22 cellular contexts compared by ENCODE assay signal in genomic region chr1:150706091-150706490, GRCh38. TPM values are rescaled to one million over a fixed set of nuclear protein-coding genes. Genes with fewer than 3 reads are reported as not detected.
DNase-seq lines count a peak whose midpoint lies in the region; ATAC-seq, FAIRE-seq and TF ChIP-seq lines count a peak whose summit lies in the region.
"Had no signal": no experiment of that assay in that cellular context is flagged by ENCODE, and none has a peak within 500 bp of the region (broad histone marks: within the 10 kb centered on the region; RNA-seq: fewer than 3 reads in every experiment).

No MANE protein-coding gene starts in this region.

- H2BK15ac ChIP-seq in mesendoderm (replicated peaks; ENCODE audit: low read depth) = no peak overlapping the region

- H3K4me3 Mint-ChIP-seq in GM23338 = no peak overlapping the region
- H3K4me3 Mint-ChIP-seq: CD4-positive, alpha-beta memory T cell had no signal

- no peak overlapping the region for H3K56ac ChIP-seq in mesendoderm (ENCODE audit: low read length)

- POLR2A ChIA-PET in K562 (lab: Yijun Ruan, JAX) = interaction anchor here (1.7 kb wide), 1 partner anchor 9 kb away, joined by 6 read pairs; the partner anchor contains the start of gene GOLPH3L

- TF ChIP-seq POLR2A in K562 (conservative IDR thresholded peaks at IDR 0.05) = no peak

- H2BK5ac ChIP-seq in mesendoderm (ENCODE audit: low read length) = no peak overlapping the region

- no peak overlapping the region for H4K5ac ChIP-seq in mesendoderm (ENCODE audit: low read length)

- no peaks in the 10 kb centered on the region for H3K79me2 ChIP-seq in GM23338 (replicated peaks; ENCODE audit: insufficient read depth)
- no peaks in the 10 kb centered on the region for H3K79me2 ChIP-seq in K562 (ENCODE audit: control insufficient read depth, insufficient read depth, low read length)
- no peaks in the 10 kb centered on the region for H3K79me2 ChIP-seq in mesendoderm (ENCODE audit: control insufficient read depth, insufficient read depth, low read length)

- H3K27me3 Mint-ChIP-seq in GM23338 (ENCODE audit: insufficient read depth, low read depth, poor library complexity) = no peaks in the 10 kb centered on the region

- H2BK120ac ChIP-seq in mesendoderm (ENCODE audit: low read depth, low read length) = no peak overlapping the region

- no peak for TF ChIP-seq CTCF in GM23338 (conservative IDR thresholded peaks at IDR 0.05; ENCODE audit: low read depth in 2 of 2)
- no peak for TF ChIP-seq CTCF in K562 (IDR thresholded peaks at IDR 0.05 in 2 of 3, conservative IDR thresholded peaks at IDR 0.05 in 1 of 3; ENCODE audit: insufficient read depth in 2 of 3, low read depth in 1 of 3, low read length in 3 of 3)
- no peak for TF ChIP-seq CTCF in lower lobe of right lung (IDR thresholded peaks at IDR 0.05)
- TF ChIP-seq CTCF in upper lobe of right lung (IDR thresholded peaks at IDR 0.05) = no peak

- no TSS peak for BruUV-seq in K562 (replicated peaks; lab: Mats Ljungman, UMichigan)

- H3K9me2 ChIP-seq in GM23338 (ENCODE audit: insufficient read depth) = no peaks in the 10 kb centered on the region

- no peak overlapping the region for H3K27ac ChIP-seq in GM23338 (ENCODE audit: low read depth)
- no peak overlapping the region for H3K27ac ChIP-seq in K562 (ENCODE audit: extremely low read depth, low read depth, low read length)
- H3K27ac ChIP-seq in lower lobe of right lung = no peak overlapping the region
- H3K27ac ChIP-seq in upper lobe of right lung = no peak overlapping the region
- no peak overlapping the region for H3K27ac ChIP-seq in mesendoderm (ENCODE audit: low read depth, low read length)
- no peak overlapping the region for H3K27ac ChIP-seq in effector memory CD4-positive, alpha-beta T cell (ENCODE audit: insufficient read depth, low read length, poor library complexity, severe bottlenecking)

- H4K8ac ChIP-seq in mesendoderm (ENCODE audit: low read depth, low read length) = no peak overlapping the region

- no peaks in the 10 kb centered on the region for H3K79me1 ChIP-seq in mesendoderm (ENCODE audit: low read length)

- H3K4me1 Mint-ChIP-seq in GM23338 = no peaks in the 10 kb centered on the region; the same call in 2 of the 3 replicates
- H3K4me1 Mint-ChIP-seq: CD4-positive, alpha-beta memory T cell had no signal

- H3K9me3 Mint-ChIP-seq in GM23338 = no peaks in the 10 kb centered on the region
- H3K9me3 Mint-ChIP-seq: CD4-positive, alpha-beta memory T cell had no signal

- no peak overlapping the region for H3K4ac ChIP-seq in mesendoderm (ENCODE audit: low read depth, low read length)

- H3K9me1 ChIP-seq in K562 (ENCODE audit: control insufficient read depth, insufficient read depth, low read length) = no peaks in the 10 kb centered on the region

- H2AK5ac ChIP-seq in mesendoderm (ENCODE audit: low read length) = no peak overlapping the region

- no peaks in the 10 kb centered on the region for H3F3A ChIP-seq in GM23338 (replicated peaks; ENCODE audit: low read depth)

- no peak for ATAC-seq in GM23338
- ATAC-seq in K562 = peak; percentile 52; the same call in 1 of the 3 replicates
- peak; percentile 54 to 69 for ATAC-seq in lower lobe of right lung
- ATAC-seq in upper lobe of right lung = peak; percentile 73
- no peak for ATAC-seq in GM21447 (IDR thresholded peaks at IDR 0.05; ENCODE audit: unreplicated experiment)

- H3K23ac ChIP-seq in mesendoderm (ENCODE audit: low read length) = no peak overlapping the region

- intact Hi-C loops in K562 (cut with micrococcal nuclease) = no loop called here
- intact Hi-C loops in lower lobe of right lung (cut with DNase I) = no loop called here
- intact Hi-C loops in upper lobe of right lung (cut with DNase I) = no loop called here

- TF ChIP-seq EP300 in K562 (IDR thresholded peaks at IDR 0.05; ENCODE audit: low read length) = no peak

- H4K20me1 ChIP-seq in GM23338 (replicated peaks; ENCODE audit: insufficient read depth) = no peaks in the 10 kb centered on the region
- no peaks in the 10 kb centered on the region for H4K20me1 ChIP-seq in K562 (replicated peaks; ENCODE audit: control insufficient read depth, insufficient read depth, low read length)

- H3K4me2 ChIP-seq in GM23338 (no peak overlapping the region), K562 (ENCODE audit: insufficient read depth, low read length) (no peak overlapping the region), mesendoderm (ENCODE audit: low read length) (no peak overlapping the region)

- H3K36me3 Mint-ChIP-seq in GM23338 (ENCODE audit: low read depth) = no peaks in the 10 kb centered on the region
- H3K36me3 Mint-ChIP-seq: CD4-positive, alpha-beta memory T cell had no signal

- H2AFZ ChIP-seq in GM23338 = peak overlapping the region; percentile 33; the same call in 1 of the 2 replicates
- H2AFZ ChIP-seq in K562 (ENCODE audit: low read depth, low read length) = peak overlapping the region; percentile 18

- CTCF ChIA-PET in K562 (lab: Yijun Ruan, JAX; ENCODE audit: low intra/inter-chr PET ratio) = no interaction called here

- H3K27me3 ChIP-seq in GM23338 (ENCODE audit: insufficient read depth) (no peaks in the 10 kb centered on the region), K562 (ENCODE audit: control insufficient read depth in 2 of 2, insufficient read depth in 2 of 2, low read length in 2 of 2) (no peaks in the 10 kb centered on the region), lower lobe of right lung (ENCODE audit: low read depth) (no peaks in the 10 kb centered on the region), upper lobe of right lung (no peaks in the 10 kb centered on the region), mesendoderm (ENCODE audit: insufficient read depth, low read length, poor library complexity) (no peaks in the 10 kb centered on the region)
- no peaks in the 10 kb centered on the region for H3K27me3 ChIP-seq in effector memory CD4-positive, alpha-beta T cell (replicated peaks; ENCODE audit: control insufficient read depth, insufficient read depth, low read length, poor library complexity, severe bottlenecking)

- H3K36me3 ChIP-seq in GM23338 (ENCODE audit: insufficient read depth) (no peaks in the 10 kb centered on the region), K562 (ENCODE audit: control insufficient read depth, insufficient read depth, low read length) (no peaks in the 10 kb centered on the region), lower lobe of right lung (no peaks in the 10 kb centered on the region), upper lobe of right lung (no peaks in the 10 kb centered on the region), mesendoderm (ENCODE audit: control insufficient read depth, insufficient read depth, low read length) (no peaks in the 10 kb centered on the region)
- H3K36me3 ChIP-seq in effector memory CD4-positive, alpha-beta T cell (ENCODE audit: control insufficient read depth, insufficient read depth, low read length) = no peaks in the 10 kb centered on the region

- H3K4me3 ChIP-seq in GM23338 = no peak overlapping the region
- no peak overlapping the region for H3K4me3 ChIP-seq in K562
- H3K4me3 ChIP-seq in lower lobe of right lung = no peak overlapping the region
- no peak overlapping the region for H3K4me3 ChIP-seq in upper lobe of right lung
- H3K4me3 ChIP-seq in mesendoderm (ENCODE audit: low read length) = no peak overlapping the region
- no peak overlapping the region for H3K4me3 ChIP-seq in effector memory CD4-positive, alpha-beta T cell (ENCODE audit: insufficient read depth, low read depth, low read length, poor library complexity, severe bottlenecking)

- in situ Hi-C loops in K562 (cut with MboI) = no loop called here

- H3K9ac ChIP-seq in K562 (ENCODE audit: insufficient read depth in 1 of 2, low read depth in 2 of 2, low read length in 2 of 2) (no peak overlapping the region), mesendoderm (ENCODE audit: low read length) (no peak overlapping the region)

- no peak overlapping the region for H3K27ac Mint-ChIP-seq in GM23338

- H3K18ac ChIP-seq in mesendoderm (ENCODE audit: low read length) = no peak overlapping the region

- no peak for TF ChIP-seq RAD21 in K562 (CRISPR knock-in tag; conservative IDR thresholded peaks at IDR 0.05 in 1 of 2, IDR thresholded peaks at IDR 0.05 in 1 of 2)

- no peak for FAIRE-seq in K562 (lab: Jason Lieb, UNC)
- FAIRE-seq: GM12891 had no signal

- H3K4me1 ChIP-seq in GM23338 (ENCODE audit: insufficient read depth) (no peaks in the 10 kb centered on the region), K562 (replicated peaks in 1 of 2; ENCODE audit: control insufficient read depth in 2 of 2, insufficient read depth in 2 of 2, low read length in 2 of 2) (no peaks in the 10 kb centered on the region), lower lobe of right lung (no peaks in the 10 kb centered on the region), upper lobe of right lung (no peaks in the 10 kb centered on the region), mesendoderm (ENCODE audit: control insufficient read depth, low read depth, low read length) (no peaks in the 10 kb centered on the region)
- H3K4me1 ChIP-seq in effector memory CD4-positive, alpha-beta T cell (ENCODE audit: control insufficient read depth, insufficient read depth, low read length, poor library complexity, severe bottlenecking) = no peaks in the 10 kb centered on the region

- DNase-seq in GM23338 (ENCODE audit: low spot score) = no peak
- no peak for DNase-seq in K562 (ENCODE audit: extremely low read depth in 1 of 4, low spot score in 3 of 4)
- DNase-seq in lower lobe of right lung = no peak
- no peak for DNase-seq in upper lobe of right lung
- DNase-seq in mesendoderm = no peak
- DNase-seq in effector memory CD4-positive, alpha-beta T cell = no peak
- DNase-seq: C1 segment of cervical spinal cord; Calu3; CD4-positive, alpha-beta memory T cell; COR-L47; DMS53; DMS79 treated with DMSO at 0.1 percent for 48 hours; GF-D8; GOT3; H7; HCEC 1CT had no signal

- WGBS in K562 (ENCODE audit: insufficient coverage, low coverage, missing lambda C conversion rate) = 44% methylated on average over 1 of the region's 1 CpG
- WGBS in mesendoderm (ENCODE audit: extremely low coverage, insufficient coverage, low lambda C conversion rate) = no CpG with 5 or more reads among the region's 1 CpG

- H3K9me3 ChIP-seq in K562 (replicated peaks; ENCODE audit: control insufficient read depth, insufficient read depth, low read depth, low read length) (no peaks in the 10 kb centered on the region), lower lobe of right lung (no peaks in the 10 kb centered on the region), upper lobe of right lung (no peaks in the 10 kb centered on the region)
- no peaks in the 10 kb centered on the region for H3K9me3 ChIP-seq in effector memory CD4-positive, alpha-beta T cell (ENCODE audit: control insufficient read depth, low read length)

RNA-seq across cellular contexts. Expression of gene GOLPH3L, which starts 9.1 kb away (rescaled TPM):
- total RNA-seq in GM23338 (2014; rRNA removed; shearing (Covaris generic)) = 28.9 and 29.6 TPM in 2 replicates
- polyA plus RNA-seq in GM23338 (2016; fragmentation: Nextera tagmentation; extraction: Ambion mirVana) (23.5 and 24.6 TPM in 2 replicates), K562 (2011; rRNA removed) (37.5 and 42.1 TPM in 2 replicates), K562 (2014; fragmentation: Illumina TruSeq; extraction: Trizol) (26.8 and 29.7 TPM in 2 replicates), K562 (2014; fragmentation: Nextera tagmentation; extraction: Ambion mirVana) (10 to 100 TPM; 16.8 to 21.9 TPM), K562 (2014; rRNA removed) (18.6 and 21.6 TPM in 2 replicates)
- total RNA-seq in K562 (2011; cell fraction: chromatin; rRNA removed; ENCODE audit: low replicate concordance) = 15.8 and 40.1 TPM in 2 replicates
- 11.8 and 12.5 TPM in 2 replicates for total RNA-seq in K562 (2011; cell fraction: nucleolus; rRNA removed)
- total RNA-seq in K562 (2011; cell fraction: nucleoplasm; rRNA removed) = 16.7 and 23.1 TPM in 2 replicates
- total RNA-seq in K562 (2014; rRNA removed) (8.1 and 8.8 TPM in 2 replicates), K562 (2014; rRNA removed; fragmentation: Illumina TruSeq; extraction: Trizol) (25.3 and 30.3 TPM in 2 replicates), K562 (2015; rRNA removed; fragmentation: Illumina TruSeq; extraction: Trizol) (19.4 and 21.2 TPM in 2 replicates), K562 (2021) (21.3 and 21.4 TPM in 2 replicates), lower lobe of right lung (32.5 TPM), upper lobe of right lung (32.2 TPM)
- polyA plus RNA-seq in K562 (2011; cell fraction: cytosol; rRNA removed) = 11.7 and 20.0 TPM in 2 replicates
- polyA plus RNA-seq in K562 (2011; cell fraction: nucleus; rRNA removed) = 7.3 and 9.5 TPM in 2 replicates
- polyA plus RNA-seq in K562 (2012) = 26.5 and 34.6 TPM in 2 replicates
- 69.1 and 75.4 TPM in 2 replicates for polyA minus RNA-seq in K562 (2011; rRNA and poly(A)+ RNA removed)
- 23.8 and 27.6 TPM in 2 replicates for polyA minus RNA-seq in K562 (2011; cell fraction: cytosol; rRNA and poly(A)+ RNA removed)
- 6.1 and 16.4 TPM in 2 replicates for polyA minus RNA-seq in K562 (2011; cell fraction: nucleus; rRNA and poly(A)+ RNA removed)
- 30.2 TPM for polyA plus RNA-seq in mesendoderm (2013, experiment 1 of 2)
- polyA plus RNA-seq in mesendoderm (2013, experiment 2 of 2) = 29.5 TPM

RNA-seq across cellular contexts. Expression of gene HORMAD1, which starts 14.6 kb away (rescaled TPM):
- total RNA-seq in GM23338 (2014; rRNA removed; shearing (Covaris generic)) = not detected in 2 replicates
- polyA plus RNA-seq in GM23338 (2016; fragmentation: Nextera tagmentation; extraction: Ambion mirVana) (not detected in 2 replicates), K562 (2011; rRNA removed) (not detected in 2 replicates), K562 (2014; fragmentation: Illumina TruSeq; extraction: Trizol) (not detected in 2 replicates), K562 (2014; fragmentation: Nextera tagmentation; extraction: Ambion mirVana) (not detected), K562 (2014; rRNA removed) (not detected in 2 replicates)
- not detected in 2 replicates for total RNA-seq in K562 (2011; cell fraction: chromatin; rRNA removed; ENCODE audit: low replicate concordance)
- total RNA-seq in K562 (2011; cell fraction: nucleolus; rRNA removed) = not detected in 2 replicates
- total RNA-seq in K562 (2011; cell fraction: nucleoplasm; rRNA removed) = not detected in 2 replicates
- total RNA-seq in K562 (2014; rRNA removed) (not detected in 2 replicates), K562 (2014; rRNA removed; fragmentation: Illumina TruSeq; extraction: Trizol) (not detected in 2 replicates), K562 (2015; rRNA removed; fragmentation: Illumina TruSeq; extraction: Trizol) (not detected in 2 replicates), K562 (2021) (not detected in 2 replicates), lower lobe of right lung (2.7 TPM), upper lobe of right lung (1.2 TPM)
- polyA plus RNA-seq in K562 (2011; cell fraction: cytosol; rRNA removed) = not detected in 2 replicates
- not detected in 2 replicates for polyA plus RNA-seq in K562 (2011; cell fraction: nucleus; rRNA removed)
- polyA plus RNA-seq in K562 (2012) = not detected in 2 replicates
- not detected in 2 replicates for polyA minus RNA-seq in K562 (2011; rRNA and poly(A)+ RNA removed)
- not detected in 2 replicates for polyA minus RNA-seq in K562 (2011; cell fraction: cytosol; rRNA and poly(A)+ RNA removed)
- not detected in 2 replicates for polyA minus RNA-seq in K562 (2011; cell fraction: nucleus; rRNA and poly(A)+ RNA removed)
- polyA plus RNA-seq in mesendoderm (2013, experiment 1 of 2) = not detected
- not detected for polyA plus RNA-seq in mesendoderm (2013, experiment 2 of 2)
- total RNA-seq: A172, A673, Calu3, Daoy, G401, H7 had no signal
- polyA plus RNA-seq: CD4-positive, alpha-beta memory T cell had no signal

RNA-seq across cellular contexts. Expression of gene CTSS, which starts 59.5 kb away (rescaled TPM):
- total RNA-seq in GM23338 (2014; rRNA removed; shearing (Covaris generic)) = not detected in 2 replicates
- polyA plus RNA-seq in GM23338 (2016; fragmentation: Nextera tagmentation; extraction: Ambion mirVana) (0.16 TPM in 1 of 2 replicates, not detected in the other), K562 (2011; rRNA removed) (12.5 and 31.4 TPM in 2 replicates), K562 (2014; fragmentation: Illumina TruSeq; extraction: Trizol) (9.0 and 11.2 TPM in 2 replicates), K562 (2014; fragmentation: Nextera tagmentation; extraction: Ambion mirVana) (10 to 100 TPM in 1 of 2 experiments, 1 to 10 TPM in 1; 8.6 to 11.6 TPM), K562 (2014; rRNA removed) (10.3 and 13.3 TPM in 2 replicates)
- 5.0 and 8.1 TPM in 2 replicates for total RNA-seq in K562 (2011; cell fraction: chromatin; rRNA removed; ENCODE audit: low replicate concordance)
- 5.3 and 6.3 TPM in 2 replicates for total RNA-seq in K562 (2011; cell fraction: nucleolus; rRNA removed)
- 3.4 and 10.4 TPM in 2 replicates for total RNA-seq in K562 (2011; cell fraction: nucleoplasm; rRNA removed)
- total RNA-seq in K562 (2014; rRNA removed) (9.1 TPM in 2 replicates), K562 (2014; rRNA removed; fragmentation: Illumina TruSeq; extraction: Trizol) (16.8 and 17.7 TPM in 2 replicates), K562 (2015; rRNA removed; fragmentation: Illumina TruSeq; extraction: Trizol) (24.9 and 25.8 TPM in 2 replicates), K562 (2021) (10.2 and 10.3 TPM in 2 replicates), lower lobe of right lung (824 TPM), upper lobe of right lung (533 TPM)
- 1.5 and 17.3 TPM in 2 replicates for polyA plus RNA-seq in K562 (2011; cell fraction: cytosol; rRNA removed)
- polyA plus RNA-seq in K562 (2011; cell fraction: nucleus; rRNA removed) = 0.84 and 4.7 TPM in 2 replicates
- polyA plus RNA-seq in K562 (2012) = 13.6 and 43.2 TPM in 2 replicates
- 13.4 and 52.0 TPM in 2 replicates for polyA minus RNA-seq in K562 (2011; rRNA and poly(A)+ RNA removed)
- polyA minus RNA-seq in K562 (2011; cell fraction: cytosol; rRNA and poly(A)+ RNA removed) = 5.1 and 12.9 TPM in 2 replicates
- 0.54 and 5.8 TPM in 2 replicates for polyA minus RNA-seq in K562 (2011; cell fraction: nucleus; rRNA and poly(A)+ RNA removed)
- 0.06 TPM for polyA plus RNA-seq in mesendoderm (2013, experiment 1 of 2)
- polyA plus RNA-seq in mesendoderm (2013, experiment 2 of 2) = 0.04 TPM
- total RNA-seq: G401, H7 had no signal

Comparison
In these comparisons a context has a peak if more than half of its experiments do, and no peak if none do; other contexts are left out.
1. ATAC-seq: peak in K562 (single experiment), lower lobe of right lung (2 of 2) and upper lobe of right lung (single experiment); none in GM23338 (single experiment) and GM21447 (single experiment).
2. RNA of gene CTSS, which starts 59.5 kb away (total RNA-seq): 824 TPM in lower lobe of right lung (single experiment) and 533 TPM in upper lobe of right lung (single experiment); 3.4 to 25.8 TPM in K562 and not detected in GM23338; every median in the first group is over 10 times any median in the second.